ENCODE assay signal across 8 cellular contexts in genomic region chrX:149937881-149938426, GRCh38. TPM values are rescaled to one million over a fixed set of nuclear protein-coding genes. Genes with fewer than 3 reads are reported as not detected.
DNase-seq lines count a peak whose midpoint lies in the region; TF ChIP-seq lines count a peak whose summit lies in the region.

No MANE protein-coding gene starts in this region.

- DNase-seq in DMS53 (lab: John Stamatoyannopoulos, UW): peak; percentile 54
- no peak for DNase-seq in DMS53 treated with DMSO at 0.1 percent for 48 hours (lab: John Stamatoyannopoulos, UW; ENCODE audit: unreplicated experiment)
- DNase-seq in MM.1S: peak; percentile 7
- DNase-seq in astrocyte of the cerebellum (ENCODE audit: low read depth): no peak
- DNase-seq in stomach: no peak
- no peak for DNase-seq in NCI-H2107 treated with DMSO at 0.1 percent for 48 hours (lab: John Stamatoyannopoulos, UW; ENCODE audit: unreplicated experiment)
- no peak for DNase-seq in T1000 (lab: John Stamatoyannopoulos, UW)

- H3K4me2 ChIP-seq in MM.1S (ENCODE audit: low read depth, low read length): peak overlapping the region; percentile 74

- no peak for TF ChIP-seq CTCF in MM.1S (IDR thresholded peaks at IDR 0.05; ENCODE audit: low read length)
- no peak for TF ChIP-seq CTCF in astrocyte of the cerebellum (IDR thresholded peaks at IDR 0.05; ENCODE audit: low read depth, low read length, missing control alignments)
- TF ChIP-seq CTCF in stomach (IDR thresholded peaks at IDR 0.05): no peak

- H3K9ac ChIP-seq in MM.1S (ENCODE audit: low read length) (peak overlapping the region; percentile 88), iPS-20b (ENCODE audit: low read depth, low read length) (peak overlapping the region; percentile 84)

- H4K20me1 ChIP-seq in MM.1S (ENCODE audit: insufficient read depth, low read length): no peaks in the 10 kb centered on the region

- H3K27ac ChIP-seq in MM.1S (ENCODE audit: low read length) (peak overlapping the region; percentile 88), iPS-20b (ENCODE audit: low read length) (no peak overlapping the region), stomach (peak overlapping the region; percentile 78 to 95 (median 94))

- in situ Hi-C loops in astrocyte of the cerebellum (cut with HindIII; ENCODE audit: low sequenced_read_pairs): no loop called here

- H3K9me3 ChIP-seq in MM.1S (replicated peaks; ENCODE audit: insufficient read depth, low read length) (no peaks in the 10 kb centered on the region), iPS-20b (ENCODE audit: insufficient read depth, low read depth, low read length) (no peaks in the 10 kb centered on the region), stomach (no peaks in the 10 kb centered on the region)

- H3K4me1 ChIP-seq in MM.1S (ENCODE audit: low read length) (no peaks in the 10 kb centered on the region), iPS-20b (ENCODE audit: insufficient read depth, low read length) (no peaks in the 10 kb centered on the region), stomach (peaks cover 0 to 8% (median 6%) of the 10 kb centered on the region in 4 donors)

- no peaks in the 10 kb centered on the region for H3K27me3 ChIP-seq in MM.1S (replicated peaks; ENCODE audit: insufficient read depth, low read length)
- H3K27me3 ChIP-seq in iPS-20b (ENCODE audit: insufficient read depth, low read length): no peaks in the 10 kb centered on the region
- H3K27me3 ChIP-seq in stomach: no peaks in the 10 kb centered on the region

- no peak for TF ChIP-seq POLR2A in stomach (IDR thresholded peaks at IDR 0.05)

- TF ChIP-seq EP300 in stomach (IDR thresholded peaks at IDR 0.05): no peak

- peak overlapping the region; percentile 61; the same call in 1 of the 2 replicates for H2AFZ ChIP-seq in MM.1S (ENCODE audit: low read length)

- H3K36me3 ChIP-seq in MM.1S (replicated peaks; ENCODE audit: insufficient read depth, low read length): no peaks in the 10 kb centered on the region
- no peaks in the 10 kb centered on the region for H3K36me3 ChIP-seq in iPS-20b (ENCODE audit: insufficient read depth, low read depth, low read length)
- peaks cover 0 to 13% (median 8%) of the 10 kb centered on the region in 4 donors for H3K36me3 ChIP-seq in stomach

- intact Hi-C loops in stomach (cut with DNase I; ENCODE audit: low total_unique reads): no loop called here

- H3F3A ChIP-seq in MM.1S (ENCODE audit: insufficient read depth, low read length): no peaks in the 10 kb centered on the region

- WGBS in stomach, 5 donors: 0 to 49% (median 15%) methylated on average over 16 to 46 of the region's 46 CpGs

- H3K4me3 ChIP-seq in MM.1S (ENCODE audit: low read length) (peak overlapping the region; percentile 84), astrocyte of the cerebellum (ENCODE audit: low read depth, low read length) (peak overlapping the region; percentile 79), iPS-20b (ENCODE audit: low read length) (peak overlapping the region; percentile 80), stomach (peak overlapping the region; percentile 55 to 77 (median 68))

- no peaks in the 10 kb centered on the region for H3K9me2 ChIP-seq in MM.1S (replicated peaks; ENCODE audit: insufficient read depth, low read length)

- peaks cover 11% of the 10 kb centered on the region for H3K79me2 ChIP-seq in MM.1S (ENCODE audit: low read length)

RNA-seq across cellular contexts. Expression of gene EOLA2, which starts 0.3 kb away (rescaled TPM):
- total RNA-seq in stomach: 100 to 1,000 TPM in 1 of 5 donors, 10 to 100 TPM in 2, 1 to 10 TPM in 2; 4.9 to 106 (median 23.7) TPM
- polyA plus RNA-seq in stomach: 10 to 100 TPM; 21.0 to 28.1 (median 22.0) TPM

RNA-seq across cellular contexts. Expression of gene HSFX4, which starts 8.6 kb away (rescaled TPM):
- not detected for total RNA-seq in stomach
- not detected for polyA plus RNA-seq in stomach

RNA-seq across cellular contexts. Expression of gene MAGEA8, which starts 57.0 kb away (rescaled TPM):
- not detected for total RNA-seq in stomach
- polyA plus RNA-seq in stomach: not detected

Comparison
In these comparisons a context has a peak if more than half of its experiments do, and no peak if none do; other contexts are left out.
1. DNase-seq: peak in DMS53 (single experiment) and MM.1S (single experiment); none in DMS53 treated with DMSO at 0.1 percent for 48 hours (single experiment), astrocyte of the cerebellum (single experiment), stomach (single experiment), NCI-H2107 treated with DMSO at 0.1 percent for 48 hours (single experiment) and T1000 (single experiment).
2. Peak in every context shown above with its lines, with median percentiles within 50 percentile points of each other: H3K4me3 ChIP-seq.